ENCODE assay signal across 17 cellular contexts in genomic region chr5:8981016-8981415, GRCh38.
"Had no signal": no experiment of that assay in that cellular context is flagged by ENCODE, and none has a peak within 500 bp of the region (broad histone marks: within the 10 kb centered on the region; RNA-seq: fewer than 3 reads in every experiment).

No MANE protein-coding gene starts in this region.

- H3K36me3 ChIP-seq: pancreas, thoracic aorta, vagina, WERI-Rb-1 had no signal

- H3K9me3 ChIP-seq: body of pancreas, pancreas, thoracic aorta, vagina had no signal

- H3K4me1 ChIP-seq: body of pancreas, pancreas, vagina had no signal

- H3K27ac ChIP-seq: body of pancreas, pancreas, thoracic aorta, vagina, WERI-Rb-1 had no signal

- H3K27me3 ChIP-seq: body of pancreas, pancreas, vagina had no signal

- DNase-seq: activated CD4-positive, alpha-beta memory T cell treated with anti-CD3 and anti-CD28 coated beads for 36 hours; activated CD4-positive, alpha-beta T cell treated with anti-CD3 and anti-CD28 coated beads for 36 hours; activated effector memory CD4-positive, alpha-beta T cell treated with anti-CD3 and anti-CD28 coated beads, Interleukin-2, amount 50 U/mL, for 16 hours; activated T-cell treated with anti-CD3 and anti-CD28 coated beads, Interleukin-2, amount 50 U/mL, for 48 hours; amygdala; body of pancreas; cortex of kidney; effector CD4-positive, alpha-beta T cell; head of caudate nucleus; pancreas; retina; stimulated activated CD4-positive, alpha-beta T cell treated with anti-CD3 and anti-CD28 coated beads, Interleukin-12 subunit alpha, Interleukin-12 subunit beta, amount 100 ng/mL, for 4 hours; stimulated activated CD4-positive, alpha-beta T cell treated with anti-CD3 and anti-CD28 coated beads, Interleukin-2, amount 100 ng/mL, for 24 hours; T-helper 17 cell; WERI-Rb-1 had no signal

- H3K4me3 ChIP-seq: body of pancreas, pancreas, thoracic aorta, vagina had no signal
